15 cellular contexts compared by ENCODE assay signal in genomic region chr3:4804161-4805058, GRCh38.
DNase-seq lines count a peak whose midpoint lies in the region; ATAC-seq, FAIRE-seq and TF ChIP-seq lines count a peak whose summit lies in the region.
"Had no signal": no experiment of that assay in that cellular context is flagged by ENCODE, and none has a peak within 500 bp of the region (broad histone marks: within the 10 kb centered on the region; RNA-seq: fewer than 3 reads in every experiment).

No MANE protein-coding gene starts in this region.

- dilution Hi-C loops in mammary epithelial cell (cut with HindIII; ENCODE audit: low sequenced_read_pairs): no loop called here

- peak; percentile 61 for ATAC-seq in effector memory CD8-positive, alpha-beta T cell (replicated peaks)
- no peak for ATAC-seq in stimulated activated naive CD8-positive, alpha-beta T cell treated with anti-CD3 and anti-CD28 coated beads, Interleukin-15, amount 100 ng/mL, for 72 hours
- ATAC-seq: gastrocnemius medialis, left ventricle myocardium superior had no signal

- in situ Hi-C loops in mammary epithelial cell (cut with MboI; ENCODE audit: low sequenced_read_pairs in 2 of 2): no loop called here

- no peaks in the 10 kb centered on the region for H3K79me2 ChIP-seq in mammary epithelial cell (ENCODE audit: insufficient read depth, low read length)

- H3K9ac ChIP-seq in mammary epithelial cell (ENCODE audit: insufficient read depth, low read length) (no peak overlapping the region), kidney (ENCODE audit: low read length in 2 of 2) (no peak overlapping the region)

- peak overlapping the region; percentile 74 for H3K27ac Mint-ChIP-seq in T-helper 2 cell treated with Interferon-gamma antibody and Interleukin-4, amounts not matched to agents 5 μg/mL and 100 μg/mL, for 36 hours
- H3K27ac Mint-ChIP-seq in effector memory CD8-positive, alpha-beta T cell: peak overlapping the region; percentile 27 to 64
- peak overlapping the region; percentile 0 to 17 for H3K27ac Mint-ChIP-seq in stimulated activated naive CD8-positive, alpha-beta T cell treated with anti-CD3 and anti-CD28 coated beads, Interleukin-15, amount 100 ng/mL, for 72 hours

- no peak overlapping the region for H3K27ac ChIP-seq in mammary epithelial cell (ENCODE audit: insufficient read depth, low read depth, low read length)
- H3K27ac ChIP-seq in breast epithelium: no peak overlapping the region
- no peak overlapping the region for H3K27ac ChIP-seq in kidney (ENCODE audit: low read depth in 2 of 2, low read length in 2 of 2)

- no peak for TF ChIP-seq CTCF in mammary epithelial cell (conservative IDR thresholded peaks at IDR 0.05 in 1 of 2, IDR thresholded peaks at IDR 0.05 in 1 of 2; ENCODE audit: extremely low read depth in 1 of 2, insufficient read depth in 1 of 2, low read depth in 1 of 2, low read length in 2 of 2)
- TF ChIP-seq CTCF in breast epithelium (IDR thresholded peaks at IDR 0.05): no peak
- no peak for TF ChIP-seq CTCF in kidney (IDR thresholded peaks at IDR 0.05; ENCODE audit: borderline replicate concordance, extremely low read depth, insufficient read depth)

- H3K36me3 ChIP-seq in mammary epithelial cell (ENCODE audit: insufficient read depth, low read length) (no peaks in the 10 kb centered on the region), breast epithelium (no peaks in the 10 kb centered on the region), kidney (ENCODE audit: control insufficient read depth in 1 of 2, insufficient read depth in 2 of 2, low read length in 2 of 2) (peaks cover 0 to 7% of the 10 kb centered on the region in 2 donors)
- H3K36me3 ChIP-seq: gastrocnemius medialis had no signal

- no peak for TF ChIP-seq POLR2A in breast epithelium (IDR thresholded peaks at IDR 0.05)

- DNase-seq in mammary epithelial cell (peak; percentile 34), breast epithelium (ENCODE audit: low spot score in 2 of 2) (no peak), A172 (ENCODE audit: low spot score) (no peak), kidney (no peak), ureter (ENCODE audit: low spot score) (no peak)
- peak; percentile 73 for DNase-seq in T-helper 2 cell treated with Interferon-gamma antibody and Interleukin-4, amounts not matched to agents 5 μg/mL and 100 μg/mL, for 36 hours (ENCODE audit: low spot score)
- DNase-seq in effector memory CD8-positive, alpha-beta T cell: no peak
- no peak for DNase-seq in stimulated activated naive CD8-positive, alpha-beta T cell treated with anti-CD3 and anti-CD28 coated beads, Interleukin-15, amount 100 ng/mL, for 72 hours
- DNase-seq: Caco-2, gastrocnemius medialis, left ventricle myocardium superior, MV-4-11 had no signal

- peaks cover 54% of the 10 kb centered on the region for H3K36me3 Mint-ChIP-seq in T-helper 2 cell treated with Interferon-gamma antibody and Interleukin-4, amounts not matched to agents 5 μg/mL and 100 μg/mL, for 36 hours (ENCODE audit: low read depth)
- H3K36me3 Mint-ChIP-seq in effector memory CD8-positive, alpha-beta T cell (ENCODE audit: insufficient read depth): peaks cover 21% of the 10 kb centered on the region

- no peaks in the 10 kb centered on the region for H3K9me3 Mint-ChIP-seq in T-helper 2 cell treated with Interferon-gamma antibody and Interleukin-4, amounts not matched to agents 5 μg/mL and 100 μg/mL, for 36 hours
- H3K9me3 Mint-ChIP-seq in effector memory CD8-positive, alpha-beta T cell: no peaks in the 10 kb centered on the region
- no peaks in the 10 kb centered on the region for H3K9me3 Mint-ChIP-seq in stimulated activated naive CD8-positive, alpha-beta T cell treated with anti-CD3 and anti-CD28 coated beads, Interleukin-15, amount 100 ng/mL, for 72 hours

- 95% methylated on average over 13 of the region's 14 CpGs for WGBS in mammary epithelial cell (ENCODE audit: low coverage, missing lambda C conversion rate)

- intact Hi-C loops in mammary epithelial cell (cut with micrococcal nuclease): no loop called here
- intact Hi-C loops in breast epithelium (cut with DNase I; ENCODE audit: low total_unique reads): no loop called here
- intact Hi-C loops in kidney (cut with DNase I): no loop called here

- CTCF ChIA-PET in mammary epithelial cell (lab: Charles Lee; ENCODE audit: low non-redundant PET): no interaction called here

- no peaks in the 10 kb centered on the region for H3K9me3 ChIP-seq in mammary epithelial cell (replicated peaks; ENCODE audit: insufficient read depth, low read length)
- no peaks in the 10 kb centered on the region for H3K9me3 ChIP-seq in breast epithelium
- no peaks in the 10 kb centered on the region for H3K9me3 ChIP-seq in kidney (ENCODE audit: control insufficient read depth in 1 of 2, low read length in 2 of 2)
- H3K9me3 ChIP-seq: Caco-2, gastrocnemius medialis had no signal

- H3K27me3 ChIP-seq in mammary epithelial cell (ENCODE audit: insufficient read depth, low read length) (no peaks in the 10 kb centered on the region), breast epithelium (no peaks in the 10 kb centered on the region)
- H3K27me3 ChIP-seq: gastrocnemius medialis had no signal

- H3K4me1 Mint-ChIP-seq in T-helper 2 cell treated with Interferon-gamma antibody and Interleukin-4, amounts not matched to agents 5 μg/mL and 100 μg/mL, for 36 hours (ENCODE audit: low read depth): peaks cover 56% of the 10 kb centered on the region
- peaks cover 4 to 15% of the 10 kb centered on the region in 2 donors for H3K4me1 Mint-ChIP-seq in effector memory CD8-positive, alpha-beta T cell (ENCODE audit: low read depth in 2 of 2)
- peaks cover 54% of the 10 kb centered on the region for H3K4me1 Mint-ChIP-seq in stimulated activated naive CD8-positive, alpha-beta T cell treated with anti-CD3 and anti-CD28 coated beads, Interleukin-15, amount 100 ng/mL, for 72 hours

- H4K20me1 ChIP-seq in mammary epithelial cell (ENCODE audit: insufficient read depth, low read length): no peaks in the 10 kb centered on the region

- H3K4me3 Mint-ChIP-seq in T-helper 2 cell treated with Interferon-gamma antibody and Interleukin-4, amounts not matched to agents 5 μg/mL and 100 μg/mL, for 36 hours: peak overlapping the region; percentile 57
- H3K4me3 Mint-ChIP-seq in effector memory CD8-positive, alpha-beta T cell: no peak overlapping the region
- H3K4me3 Mint-ChIP-seq in stimulated activated naive CD8-positive, alpha-beta T cell treated with anti-CD3 and anti-CD28 coated beads, Interleukin-15, amount 100 ng/mL, for 72 hours: peak overlapping the region; percentile 41 to 48

- no peak for FAIRE-seq in kidney (lab: Jason Lieb, UNC)
- FAIRE-seq: astrocyte, colon, RCC 7860 had no signal

- no peaks in the 10 kb centered on the region for H3K27me3 Mint-ChIP-seq in T-helper 2 cell treated with Interferon-gamma antibody and Interleukin-4, amounts not matched to agents 5 μg/mL and 100 μg/mL, for 36 hours (ENCODE audit: low read depth)
- no peaks in the 10 kb centered on the region for H3K27me3 Mint-ChIP-seq in effector memory CD8-positive, alpha-beta T cell
- no peaks in the 10 kb centered on the region for H3K27me3 Mint-ChIP-seq in stimulated activated naive CD8-positive, alpha-beta T cell treated with anti-CD3 and anti-CD28 coated beads, Interleukin-15, amount 100 ng/mL, for 72 hours

- no TSS peak for BruUV-seq in mammary epithelial cell (replicated peaks; lab: Mats Ljungman, UMichigan)

- H2AFZ ChIP-seq in mammary epithelial cell (ENCODE audit: low read depth, low read length): no peak overlapping the region

- H3K4me2 ChIP-seq in mammary epithelial cell (ENCODE audit: insufficient read depth, low read depth, low read length): no peak overlapping the region

- H3K4me1 ChIP-seq in mammary epithelial cell (ENCODE audit: insufficient read depth, low read length) (no peaks in the 10 kb centered on the region), breast epithelium (no peaks in the 10 kb centered on the region), kidney (ENCODE audit: control insufficient read depth in 1 of 2, insufficient read depth in 1 of 2, low read depth in 1 of 2, low read length in 2 of 2) (peaks cover 13 to 14% of the 10 kb centered on the region in 2 donors)

- H3K4me3 ChIP-seq in mammary epithelial cell (replicated peaks in 1 of 3; ENCODE audit: insufficient read depth in 1 of 3, low read depth in 2 of 3, low read length in 3 of 3): no peak overlapping the region
- no peak overlapping the region for H3K4me3 ChIP-seq in breast epithelium
- H3K4me3 ChIP-seq in kidney (ENCODE audit: low read length in 2 of 2): no peak overlapping the region
- H3K4me3 ChIP-seq: gastrocnemius medialis had no signal

Comparison
In these comparisons a context has a peak if more than half of its experiments do, and no peak if none do; other contexts are left out.
1. DNase-seq: peak in mammary epithelial cell (single experiment) and T-helper 2 cell treated with Interferon-gamma antibody and Interleukin-4, amounts not matched to agents 5 μg/mL and 100 μg/mL, for 36 hours (single experiment); none in breast epithelium (0 of 2), effector memory CD8-positive, alpha-beta T cell (0 of 3), stimulated activated naive CD8-positive, alpha-beta T cell treated with anti-CD3 and anti-CD28 coated beads, Interleukin-15, amount 100 ng/mL, for 72 hours (0 of 2), A172 (single experiment), kidney (single experiment) and ureter (single experiment).
2. H3K27ac Mint-ChIP-seq: peak in every context shown above with its lines; median percentile 74 in T-helper 2 cell treated with Interferon-gamma antibody and Interleukin-4, amounts not matched to agents 5 μg/mL and 100 μg/mL, for 36 hours; 46 in effector memory CD8-positive, alpha-beta T cell; 8 in stimulated activated naive CD8-positive, alpha-beta T cell treated with anti-CD3 and anti-CD28 coated beads, Interleukin-15, amount 100 ng/mL, for 72 hours.
3. H3K4me3 Mint-ChIP-seq: peak in T-helper 2 cell treated with Interferon-gamma antibody and Interleukin-4, amounts not matched to agents 5 μg/mL and 100 μg/mL, for 36 hours (single experiment) and stimulated activated naive CD8-positive, alpha-beta T cell treated with anti-CD3 and anti-CD28 coated beads, Interleukin-15, amount 100 ng/mL, for 72 hours (2 of 2); none in effector memory CD8-positive, alpha-beta T cell (0 of 2).